9 cellular contexts compared by ENCODE assay signal in genomic region chr11:73372371-73372993, GRCh38. TPM values are rescaled to one million over a fixed set of nuclear protein-coding genes. Genes with fewer than 3 reads are reported as not detected.
A peak's percentile ranks its signal among the peaks of the same experiment; 100 is the strongest.
DNase-seq lines count a peak whose midpoint lies in the region; ATAC-seq, FAIRE-seq and TF ChIP-seq lines count a peak whose summit lies in the region.
"Had no signal": no experiment of that assay in that cellular context is flagged by ENCODE, and none has a peak within 500 bp of the region (broad histone marks: within the 10 kb centered on the region; RNA-seq: fewer than 3 reads in every experiment).

No MANE protein-coding gene starts in this region.

- H2BK20ac ChIP-seq in H1 (ENCODE audit: low read length), result no peak overlapping the region

- H2AK5ac ChIP-seq in H1 (ENCODE audit: low read depth, low read length), result no peak overlapping the region

- H3K27me3 Mint-ChIP-seq in stimulated activated memory B cell treated with anti-CD40 and anti-IgM and Interleukin-4, amounts not matched to agents 10 μg/mL and 1 μg/mL and 100 μg/mL, for 72 hours, result no peaks in the 10 kb centered on the region
- H3K27me3 Mint-ChIP-seq in natural killer cell (ENCODE audit: low read depth in 2 of 2), result no peaks in the 10 kb centered on the region
- H3K27me3 Mint-ChIP-seq in CD4-positive, alpha-beta memory T cell, result no peaks in the 10 kb centered on the region

- H3K18ac ChIP-seq in H1 (ENCODE audit: extremely low read depth, low read length), result no peak overlapping the region

- peaks cover 51% of the 10 kb centered on the region for H3K4me1 Mint-ChIP-seq in stimulated activated memory B cell treated with anti-CD40 and anti-IgM and Interleukin-4, amounts not matched to agents 10 μg/mL and 1 μg/mL and 100 μg/mL, for 72 hours
- peaks cover 9 to 18% of the 10 kb centered on the region in 2 donors for H3K4me1 Mint-ChIP-seq in natural killer cell
- H3K4me1 Mint-ChIP-seq in CD4-positive, alpha-beta memory T cell, result peaks cover 9 to 25% (median 18%) of the 10 kb centered on the region in 4 donors

- no peak overlapping the region for H3K56ac ChIP-seq in H1 (replicated peaks; ENCODE audit: insufficient read length, low read depth, low read length)

- TF ChIP-seq CTCF in H1 (IDR thresholded peaks at IDR 0.05; ENCODE audit: control extremely low read depth in 1 of 3, insufficient read depth in 1 of 3, low read depth in 1 of 3, low read length in 3 of 3) (peak; percentile 53 to 95 (median 78)), natural killer cell (IDR thresholded peaks at IDR 0.05) (no peak)

- H3K27me3 ChIP-seq in H1 (replicated peaks in 1 of 4; ENCODE audit: control insufficient read depth in 3 of 4, extremely low read depth in 1 of 4, insufficient read depth in 3 of 4, low read length in 3 of 4), result peaks cover 0 to 10% (median 7%) of the 10 kb centered on the region in 4 experiments; a peak in 4 of 7 replicates
- H3K27me3 ChIP-seq in CD4-positive, alpha-beta memory T cell (ENCODE audit: insufficient read depth, low read length), result no peaks in the 10 kb centered on the region

- no peak overlapping the region for H3K4me3 ChIP-seq in H1 (ENCODE audit: extremely low read depth in 1 of 4, insufficient read depth in 2 of 4, low read depth in 3 of 4, low read length in 4 of 4)
- H3K4me3 ChIP-seq in CD4-positive, alpha-beta memory T cell (ENCODE audit: low read length in 2 of 2), result no peak overlapping the region
- H3K4me3 ChIP-seq: smooth muscle cell had no signal

- peaks cover 0 to 5% of the 10 kb centered on the region in 2 experiments for H4K20me1 ChIP-seq in H1 (replicated peaks in 1 of 2; ENCODE audit: control insufficient read depth in 1 of 2, insufficient read depth in 2 of 2, low read length in 2 of 2)

- no peaks in the 10 kb centered on the region for H3K36me3 ChIP-seq in H1 (ENCODE audit: control insufficient read depth in 2 of 4, insufficient read depth in 4 of 4, low read length in 3 of 4)
- H3K36me3 ChIP-seq in CD4-positive, alpha-beta memory T cell (ENCODE audit: insufficient read depth, low read length), result no peaks in the 10 kb centered on the region

- H3K9me3 ChIP-seq in H1 (ENCODE audit: insufficient read depth in 2 of 2, low read depth in 1 of 2, low read length in 1 of 2), result no peaks in the 10 kb centered on the region
- H3K9me3 ChIP-seq in CD4-positive, alpha-beta memory T cell (ENCODE audit: control insufficient read depth in 1 of 2, low read length in 2 of 2), result no peaks in the 10 kb centered on the region

- no peak overlapping the region for H3K9ac ChIP-seq in H1 (replicated peaks in 1 of 4; ENCODE audit: extremely low read depth in 1 of 4, low read depth in 3 of 4, low read length in 3 of 4)

- peak overlapping the region; percentile 72 for H3K27ac Mint-ChIP-seq in stimulated activated memory B cell treated with anti-CD40 and anti-IgM and Interleukin-4, amounts not matched to agents 10 μg/mL and 1 μg/mL and 100 μg/mL, for 72 hours
- H3K27ac Mint-ChIP-seq in natural killer cell, result peak overlapping the region in 1 of 2 donors; percentile 52
- H3K27ac Mint-ChIP-seq in CD4-positive, alpha-beta memory T cell, result peak overlapping the region in 1 of 7 donors; percentile 13

- H3K79me1 ChIP-seq in H1 (ENCODE audit: low read depth, low read length), result no peaks in the 10 kb centered on the region

- H3K9me3 Mint-ChIP-seq in stimulated activated memory B cell treated with anti-CD40 and anti-IgM and Interleukin-4, amounts not matched to agents 10 μg/mL and 1 μg/mL and 100 μg/mL, for 72 hours, result no peaks in the 10 kb centered on the region
- H3K9me3 Mint-ChIP-seq in natural killer cell, result no peaks in the 10 kb centered on the region
- H3K9me3 Mint-ChIP-seq in CD4-positive, alpha-beta memory T cell, result no peaks in the 10 kb centered on the region

- CTCF ChIA-PET in H1 (lab: Charles Lee; ENCODE audit: partially characterized antibody), result interaction anchor here (0.7 to 59.1 kb wide), 24 partner anchors 10 to 407 kb away, joined by 3 to 1456 read pairs (median 4); no protein-coding TSS in a partner anchor
- CTCF ChIA-PET in CD4-positive, alpha-beta memory T cell (lab: Charles Lee; ENCODE audit: partially characterized antibody), result interaction anchor here (6.3 kb wide), 1 partner anchor 21 kb away, joined by 43 read pairs; no protein-coding TSS in a partner anchor

- peak; percentile 85 for FAIRE-seq in H1 (lab: Jason Lieb, UNC)

- no peak overlapping the region for H2BK12ac ChIP-seq in H1 (ENCODE audit: low read depth, low read length)

- H2BK5ac ChIP-seq in H1 (ENCODE audit: low read depth, low read length), result no peak overlapping the region

- no peak for ATAC-seq in stimulated activated memory B cell treated with anti-CD40 and anti-IgM and Interleukin-4, amounts not matched to agents 10 μg/mL and 1 μg/mL and 100 μg/mL, for 72 hours
- ATAC-seq in natural killer cell, result no peak

- H2BK120ac ChIP-seq in H1 (replicated peaks; ENCODE audit: low read depth, low read length), result no peak overlapping the region

- no peak overlapping the region for H3K14ac ChIP-seq in H1 (ENCODE audit: insufficient read length)

- WGBS in H1 (ENCODE audit: extremely low coverage in 1 of 2, insufficient coverage in 1 of 2, insufficient read length in 1 of 2, insufficient replicate concordance in 2 of 2, low coverage in 1 of 2, low lambda C conversion rate in 2 of 2, missing lambda C conversion rate in 1 of 2), 2 experiments, result 74% methylated on average over 7 of the region's 7 CpGs; no CpG with 5 or more reads in 1 of the 2 experiments

- peaks cover 8% of the 10 kb centered on the region for H3K23me2 ChIP-seq in H1 (ENCODE audit: low read depth, low read length)

- H4K91ac ChIP-seq in H1 (replicated peaks; ENCODE audit: insufficient read length, low read length), result no peak overlapping the region

- no peak for TF ChIP-seq EP300 in H1 (IDR thresholded peaks at IDR 0.05; ENCODE audit: borderline replicate concordance in 1 of 2, low read depth in 2 of 2, low read length in 2 of 2)

- no peak overlapping the region for H3K4me3 Mint-ChIP-seq in stimulated activated memory B cell treated with anti-CD40 and anti-IgM and Interleukin-4, amounts not matched to agents 10 μg/mL and 1 μg/mL and 100 μg/mL, for 72 hours
- no peak overlapping the region for H3K4me3 Mint-ChIP-seq in natural killer cell
- peak overlapping the region in 1 of 8 donors; percentile 35 for H3K4me3 Mint-ChIP-seq in CD4-positive, alpha-beta memory T cell

- TF ChIP-seq POLR2A in H1 (IDR thresholded peaks at IDR 0.05; ENCODE audit: control extremely low read depth in 1 of 2, low read depth in 2 of 2, low read length in 2 of 2), result no peak

- H2BK15ac ChIP-seq in H1 (ENCODE audit: low read length), result no peak overlapping the region

- H3K4me2 ChIP-seq in H1 (ENCODE audit: insufficient read depth in 1 of 2, low read depth in 2 of 2, low read length in 2 of 2), result no peak overlapping the region
- H3K4me2 ChIP-seq: smooth muscle cell had no signal

- POLR2A ChIA-PET in H1 (lab: Charles Lee; ENCODE audit: partially characterized antibody), result interaction anchor here (0.8 to 1.9 kb wide), 6 partner anchors 10 to 35 kb away, joined by 3 to 8 read pairs (median 3); no protein-coding TSS in a partner anchor
- POLR2A ChIA-PET in CD4-positive, alpha-beta memory T cell (lab: Charles Lee; ENCODE audit: partially characterized antibody), result no interaction called here

- intact Hi-C loops in natural killer cell (cut with micrococcal nuclease), result no loop called here
- intact Hi-C loops in CD4-positive, alpha-beta memory T cell (cut with micrococcal nuclease), result no loop called here

- H2AFZ ChIP-seq in H1 (ENCODE audit: low read length), result no peak overlapping the region

- no peak overlapping the region for H4K5ac ChIP-seq in H1 (ENCODE audit: insufficient read length, low read depth, low read length)

- H3K79me2 ChIP-seq in H1 (ENCODE audit: control insufficient read depth in 1 of 2, insufficient read depth in 2 of 2, low read length in 2 of 2), result no peaks in the 10 kb centered on the region

- DNase-seq in SIG-M5 treated with dmso at 0.1 percent for 504 hours (lab: John Stamatoyannopoulos, UW; ENCODE audit: unreplicated experiment) (peak; percentile 30), SIG-M5 (lab: John Stamatoyannopoulos, UW) (no peak), NOMO-1 (lab: John Stamatoyannopoulos, UW; ENCODE audit: unreplicated experiment in 2 of 2) (peak; percentile 57 to 62), H1 (ENCODE audit: low read depth in 1 of 2, low spot score in 2 of 2) (peak in 1 of 2 experiments; percentile 66), activated T-cell treated with anti-CD3 and anti-CD28 coated beads for 4 hours (no peak), natural killer cell (no peak)
- no peak for DNase-seq in CD4-positive, alpha-beta memory T cell

- H3K36me3 Mint-ChIP-seq in stimulated activated memory B cell treated with anti-CD40 and anti-IgM and Interleukin-4, amounts not matched to agents 10 μg/mL and 1 μg/mL and 100 μg/mL, for 72 hours, result peaks cover 7% of the 10 kb centered on the region
- H3K36me3 Mint-ChIP-seq in natural killer cell, result no peaks in the 10 kb centered on the region
- peaks cover 0 to 5% of the 10 kb centered on the region in 2 donors for H3K36me3 Mint-ChIP-seq in CD4-positive, alpha-beta memory T cell

- no peak overlapping the region for H3K23ac ChIP-seq in H1 (ENCODE audit: insufficient read length)

- no peak overlapping the region for H3K27ac ChIP-seq in H1 (ENCODE audit: low read depth, low read length)
- no peak overlapping the region for H3K27ac ChIP-seq in CD4-positive, alpha-beta memory T cell (ENCODE audit: low read depth, low read length)

- H4K8ac ChIP-seq in H1 (ENCODE audit: extremely low read depth, insufficient read depth, low read length), result no peak overlapping the region

- H3K4me1 ChIP-seq in H1 (replicated peaks in 1 of 4; ENCODE audit: control insufficient read depth in 3 of 4, insufficient read depth in 4 of 4, low read length in 3 of 4), result peaks cover 3 to 13% (median 7%) of the 10 kb centered on the region in 4 experiments
- H3K4me1 ChIP-seq in CD4-positive, alpha-beta memory T cell (ENCODE audit: insufficient read depth, low read length), result peaks cover 23% of the 10 kb centered on the region

- no peak overlapping the region for H3K4ac ChIP-seq in H1 (replicated peaks; ENCODE audit: insufficient read length, low read depth, low read length)

- peak; percentile 26 to 59; a peak in 3 of 4 replicates for TF ChIP-seq RAD21 in H1 (IDR thresholded peaks at IDR 0.05 in 1 of 2, conservative IDR thresholded peaks at IDR 0.05 in 1 of 2; ENCODE audit: low read depth in 2 of 2, low read length in 2 of 2)

RNA-seq across cellular contexts. Expression of gene RELT, which starts 3.7 kb away (rescaled TPM):
- total RNA-seq in H1 (2021; fragmentation: NEBNext Ultra II Directional; extraction: Animal tissue kit (Norgen Biotek cat#: 25700)), result 5.3 and 5.7 TPM in 2 replicates
- polyA plus RNA-seq in H1 (2011; rRNA removed), result 3.4 and 4.4 TPM in 2 replicates
- 4.2 TPM for polyA plus RNA-seq in H1 (2011; cell fraction: cytosol; rRNA removed)
- polyA plus RNA-seq in H1 (2011; cell fraction: nucleus; rRNA removed), result 12.1 TPM
- 2.3 to 5.2 TPM (median 4.2 TPM) in 4 replicates for polyA plus RNA-seq in H1 (2012, experiment 1 of 2)
- polyA plus RNA-seq in H1 (2012, experiment 2 of 2), result 3.3 TPM
- polyA plus RNA-seq in H1 (2013, experiment 1 of 2), result 4.5 TPM
- polyA plus RNA-seq in H1 (2013, experiment 2 of 2), result 4.2 TPM
- polyA minus RNA-seq in H1 (2011; rRNA and poly(A)+ RNA removed), result 2.4 TPM in 2 replicates
- polyA minus RNA-seq in H1 (2011; cell fraction: cytosol; rRNA and poly(A)+ RNA removed), result 4.7 TPM
- 6.6 TPM for polyA minus RNA-seq in H1 (2011; cell fraction: nucleus; rRNA and poly(A)+ RNA removed)
- 100 to 1,000 TPM; 132 to 264 (median 151) TPM for total RNA-seq in natural killer cell
- 10 to 100 TPM; 12.1 to 12.9 TPM for total RNA-seq in CD4-positive, alpha-beta memory T cell
- 1 to 10 TPM; 2.2 to 5.2 TPM for polyA plus RNA-seq in CD4-positive, alpha-beta memory T cell

Comparison
In these comparisons a context has a peak if more than half of its experiments do, and no peak if none do; other contexts are left out.
1. DNase-seq: peak in SIG-M5 treated with dmso at 0.1 percent for 504 hours (single experiment) and NOMO-1 (2 of 2); none in SIG-M5 (single experiment), activated T-cell treated with anti-CD3 and anti-CD28 coated beads for 4 hours (single experiment), natural killer cell (single experiment) and CD4-positive, alpha-beta memory T cell (0 of 5).
2. RNA of gene RELT, which starts 3.7 kb away (total RNA-seq): 132 to 264 TPM in natural killer cell; 12.1 to 12.9 TPM in CD4-positive, alpha-beta memory T cell and 5.3 to 5.7 TPM in H1; every median in the first group is over 4 times any median in the second.